Comparison of ENCODE assay signal across 8 cellular contexts in the genomic region with DNA sequence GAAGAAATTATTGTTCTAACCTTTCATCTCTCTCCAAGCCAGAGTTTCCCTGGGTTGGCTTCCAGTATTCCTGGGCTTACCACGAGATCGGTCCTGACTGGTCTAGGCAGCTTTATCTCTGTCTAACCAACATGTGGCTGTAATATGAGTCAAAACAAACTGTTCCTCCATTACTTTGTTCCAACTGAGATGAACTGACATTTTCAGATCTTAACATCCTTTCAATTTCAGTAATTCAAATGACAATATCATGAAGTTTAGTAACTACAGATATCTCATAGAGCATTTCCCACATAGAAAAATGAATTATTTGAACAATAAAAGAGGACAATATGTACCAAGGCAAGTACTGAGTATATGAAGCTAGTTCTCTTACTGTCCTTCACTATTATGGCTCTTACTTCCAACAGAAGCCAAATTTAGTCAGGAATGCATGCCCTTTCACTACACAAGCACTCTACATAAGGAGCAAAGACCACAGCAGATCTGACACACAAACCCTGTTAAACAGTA. TPM values are rescaled to one million over a fixed set of nuclear protein-coding genes. Genes with fewer than 3 reads are reported as not detected.
DNase-seq lines count a peak whose midpoint lies in the region; ATAC-seq and TF ChIP-seq lines count a peak whose summit lies in the region.

No MANE protein-coding gene starts in this region.

- H3K4me3 ChIP-seq in osteoblast (ENCODE audit: insufficient read depth, low read length), result peak overlapping the region; percentile 23

- DNase-seq in DMS53 treated with DMSO at 0.1 percent for 48 hours (lab: John Stamatoyannopoulos, UW; ENCODE audit: unreplicated experiment) (peak; percentile 73), NCI-H2107 treated with DMSO at 0.1 percent for 48 hours (lab: John Stamatoyannopoulos, UW; ENCODE audit: unreplicated experiment) (peak; percentile 82), dedifferentiated amniotic fluid mesenchymal stem cell (ENCODE audit: extremely low spot score) (peak; percentile 65), osteoblast (ENCODE audit: insufficient read length, low spot score, missing footprints) (peak; percentile 68), 8988T (no peak)
- DNase-seq in stimulated activated CD4-positive, alpha-beta T cell treated with anti-CD3 and anti-CD28 coated beads, Interleukin-4, amount 100 ng/mL, for 4 hours, result no peak

- ATAC-seq in HG02840 (IDR thresholded peaks at IDR 0.05; ENCODE audit: low FRiP score, unreplicated experiment), result no peak
- no peak for ATAC-seq in HG03520 (IDR thresholded peaks at IDR 0.05; ENCODE audit: unreplicated experiment)

- peak overlapping the region; percentile 68 for H3K27ac ChIP-seq in osteoblast (ENCODE audit: low read depth, low read length)

- peak overlapping the region; percentile 66 for H3K4me2 ChIP-seq in osteoblast (ENCODE audit: insufficient read depth, low read length)

- H3K27me3 ChIP-seq in osteoblast (ENCODE audit: insufficient read depth, low read length), result no peaks in the 10 kb centered on the region

- peaks cover 26% of the 10 kb centered on the region for H3K4me1 ChIP-seq in osteoblast (ENCODE audit: insufficient read depth, low read length)

- no peak overlapping the region for H2AFZ ChIP-seq in osteoblast (ENCODE audit: low read length)

- TF ChIP-seq CTCF in osteoblast (IDR thresholded peaks at IDR 0.05; ENCODE audit: extremely low read depth, low read depth, low read length), result no peak

- H3K36me3 ChIP-seq in osteoblast (ENCODE audit: insufficient read depth, low read length), result peaks cover 7% of the 10 kb centered on the region

- peaks cover 7% of the 10 kb centered on the region for H4K20me1 ChIP-seq in osteoblast (ENCODE audit: insufficient read depth, low read length)

- peaks cover 20% of the 10 kb centered on the region for H3K79me2 ChIP-seq in osteoblast (ENCODE audit: insufficient read depth, low read length)

- no peaks in the 10 kb centered on the region for H3K9me3 ChIP-seq in osteoblast (ENCODE audit: low read depth, low read length)

RNA-seq across cellular contexts. Expression of a gene that starts 15.5 kb away (rescaled TPM):
- 26.8 and 29.8 TPM in 2 replicates for total RNA-seq in osteoblast

RNA-seq across cellular contexts. Expression of a gene that starts 43.7 kb away (rescaled TPM):
- 31.1 and 35.4 TPM in 2 replicates for total RNA-seq in osteoblast

Comparison
In these comparisons a context has a peak if more than half of its experiments do, and no peak if none do; other contexts are left out.
1. DNase-seq: peak in DMS53 treated with DMSO at 0.1 percent for 48 hours (single experiment), NCI-H2107 treated with DMSO at 0.1 percent for 48 hours (single experiment), dedifferentiated amniotic fluid mesenchymal stem cell (single experiment) and osteoblast (single experiment); none in 8988T (single experiment) and stimulated activated CD4-positive, alpha-beta T cell treated with anti-CD3 and anti-CD28 coated beads, Interleukin-4, amount 100 ng/mL, for 4 hours (0 of 2).